In genomic region chr17:41326173-41327145, GRCh38 we compare ENCODE assay signal across 1 cellular context.
TF ChIP-seq lines count a peak whose summit lies in the region.

No MANE protein-coding gene starts in this region.

TF ChIP-seq in IMR-90, 13 proteins besides CTCF, POLR2A, EP300 and RAD21:
- TF ChIP-seq USF2 (IDR thresholded peaks at IDR 0.05; ENCODE audit: low read depth, low read length) (no peak), BHLHE40 (IDR thresholded peaks at IDR 0.05; ENCODE audit: low read depth, low read length) (no peak), ELK1 (IDR thresholded peaks at IDR 0.05; ENCODE audit: borderline replicate concordance, low read depth, low read length) (no peak), SMC3 (IDR thresholded peaks at IDR 0.05; ENCODE audit: low read depth, low read length) (no peak), RCOR1 (IDR thresholded peaks at IDR 0.05; ENCODE audit: insufficient replicate concordance, low read length) (no peak), RFX5 (IDR thresholded peaks at IDR 0.05; ENCODE audit: low read depth, low read length) (no peak), CHD1 (IDR thresholded peaks at IDR 0.05; ENCODE audit: low read depth, low read length) (no peak), FOS (IDR thresholded peaks at IDR 0.05; ENCODE audit: low read depth, low read length) (no peak), MAZ (IDR thresholded peaks at IDR 0.05; ENCODE audit: borderline replicate concordance, low read depth, low read length) (no peak)
